ENCODE assay signal across 16 cellular contexts in the genomic region with DNA sequence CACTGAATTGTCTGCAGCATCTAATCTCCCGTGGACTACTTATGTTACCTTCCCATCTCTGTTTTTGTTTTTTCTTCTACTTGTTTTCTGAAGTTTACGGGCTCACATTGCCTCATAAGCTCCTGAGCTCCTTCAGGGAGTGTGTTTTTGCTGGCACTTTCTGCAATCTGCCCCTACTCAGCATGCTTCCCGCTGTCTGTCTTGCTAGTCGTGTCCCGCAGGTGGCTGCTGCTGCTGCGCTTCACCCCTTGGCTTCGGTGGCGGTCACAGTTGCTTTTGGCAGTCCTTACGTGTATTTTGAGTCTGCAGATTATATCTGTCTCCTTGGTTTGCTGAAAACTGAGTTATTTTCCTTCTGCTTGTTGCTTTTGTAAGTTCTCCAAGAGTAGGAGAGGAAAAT. TPM values are rescaled to one million over a fixed set of nuclear protein-coding genes. Genes with fewer than 3 reads are reported as not detected.
DNase-seq lines count a peak whose midpoint lies in the region; ATAC-seq and TF ChIP-seq lines count a peak whose summit lies in the region.
"Had no signal": no experiment of that assay in that cellular context is flagged by ENCODE, and none has a peak within 500 bp of the region (broad histone marks: within the 10 kb centered on the region; RNA-seq: fewer than 3 reads in every experiment).

No MANE protein-coding gene starts in this region.

- H3K36me3 ChIP-seq in mucosa of stomach (ENCODE audit: control insufficient read depth, insufficient read depth, low read length) (no peaks in the 10 kb centered on the region), upper lobe of right lung (no peaks in the 10 kb centered on the region)
- H3K36me3 ChIP-seq: brain microvascular endothelial cell, SJSA1 had no signal

- H3K27me3 ChIP-seq in mucosa of stomach (ENCODE audit: control insufficient read depth, insufficient read depth, low read length) (no peaks in the 10 kb centered on the region), upper lobe of right lung (no peaks in the 10 kb centered on the region)
- H3K27me3 ChIP-seq: brain microvascular endothelial cell had no signal

- H3K9me3 ChIP-seq in mucosa of stomach (ENCODE audit: control insufficient read depth, low read length), result no peaks in the 10 kb centered on the region
- H3K9me3 ChIP-seq in upper lobe of right lung, result no peaks in the 10 kb centered on the region
- H3K9me3 ChIP-seq: SJSA1 had no signal

- H3K4me3 ChIP-seq in choroid plexus epithelial cell (ENCODE audit: low read depth, low read length) (peak overlapping the region; percentile 17), mucosa of stomach (ENCODE audit: low read length) (no peak overlapping the region), upper lobe of right lung (no peak overlapping the region)
- H3K4me3 ChIP-seq: SJSA1 had no signal

- intact Hi-C loops in cardiac septum (cut with DNase I), result no loop called here
- intact Hi-C loops in Right ventricle myocardium inferior (cut with DNase I), result no loop called here
- intact Hi-C loops in upper lobe of right lung (cut with DNase I), result no loop called here

- no peak for TF ChIP-seq CTCF in choroid plexus epithelial cell (conservative IDR thresholded peaks at IDR 0.05; ENCODE audit: low read depth, low read length)
- no peak for TF ChIP-seq CTCF in upper lobe of right lung (IDR thresholded peaks at IDR 0.05)

- H3K9ac ChIP-seq in mucosa of stomach (ENCODE audit: low read length), result peak overlapping the region; percentile 8

- peaks cover 9% of the 10 kb centered on the region for H3K4me1 ChIP-seq in mucosa of stomach (ENCODE audit: control insufficient read depth, insufficient read depth, low read length)
- no peaks in the 10 kb centered on the region for H3K4me1 ChIP-seq in upper lobe of right lung
- H3K4me1 ChIP-seq: SJSA1 had no signal

- H3K27ac ChIP-seq in upper lobe of right lung, result peak overlapping the region; percentile 7
- H3K27ac ChIP-seq: brain microvascular endothelial cell, SJSA1 had no signal

- DNase-seq in cardiac septum (ENCODE audit: low spot score) (peak; percentile 43), Right ventricle myocardium inferior (ENCODE audit: missing footprints) (no peak), choroid plexus epithelial cell (ENCODE audit: low read depth) (peak; percentile 42), upper lobe of right lung (no peak), ureter (ENCODE audit: low spot score) (no peak), AML-193 (lab: John Stamatoyannopoulos, UW) (no peak)
- DNase-seq: activated naive CD4-positive, alpha-beta T cell treated with anti-CD3 and anti-CD28 coated beads for 36 hours; brain microvascular endothelial cell; CD8-positive, alpha-beta T cell; effector CD8-positive, alpha-beta T cell; KG1; stimulated activated naive CD4-positive, alpha-beta T cell treated with Interleukin-2 at 50 U/mL for 16 hours had no signal

- no peak for ATAC-seq in Right ventricle myocardium inferior
- peak; percentile 66 for ATAC-seq in upper lobe of right lung
- no peak for ATAC-seq in HG03280 (IDR thresholded peaks at IDR 0.05; ENCODE audit: unreplicated experiment)
- ATAC-seq: CD8-positive, alpha-beta T cell had no signal

RNA-seq across cellular contexts. Expression of gene FER1L5, which starts 37.3 kb away (rescaled TPM):
- total RNA-seq in cardiac septum, result 0.08 TPM
- total RNA-seq in Right ventricle myocardium inferior, result not detected
- total RNA-seq in upper lobe of right lung, result 0.14 TPM
- total RNA-seq in ureter, result 1.1 TPM
- total RNA-seq: activated naive CD4-positive, alpha-beta T cell treated with anti-CD3 and anti-CD28 coated beads for 36 hours; CD8-positive, alpha-beta T cell; kidney epithelial cell; SJSA1 had no signal

RNA-seq across cellular contexts. Expression of gene KANSL3, which starts 41.7 kb away (rescaled TPM):
- total RNA-seq in cardiac septum (35.3 TPM), Right ventricle myocardium inferior (31.9 TPM), upper lobe of right lung (50.1 TPM), ureter (57.2 TPM)

Comparison
In these comparisons a context has a peak if more than half of its experiments do, and no peak if none do; other contexts are left out.
1. DNase-seq: peak in cardiac septum (single experiment) and choroid plexus epithelial cell (single experiment); none in Right ventricle myocardium inferior (single experiment), upper lobe of right lung (single experiment), ureter (single experiment) and AML-193 (0 of 2).